ENCODE assay signal across 8 cellular contexts in genomic region chr6:41071923-41072835, GRCh38. TPM values are rescaled to one million over a fixed set of nuclear protein-coding genes. Genes with fewer than 3 reads are reported as not detected.
DNase-seq lines count a peak whose midpoint lies in the region; TF ChIP-seq lines count a peak whose summit lies in the region.

TSS of gene OARD1 (minus strand) at chr6:41072356. CDS start at chr6:41071634, 722 bp downstream.

- H3K27ac ChIP-seq in MM.1S (ENCODE audit: low read length) (peak within 1 kb of the TSS; percentile 99), neural cell (ENCODE audit: low read length) (peak within 1 kb of the TSS; percentile 95), stomach smooth muscle (ENCODE audit: low read length) (peak within 1 kb of the TSS; percentile 99)

- H3K4me3 ChIP-seq in HAP-1, result peak within 1 kb of the TSS; percentile 81
- peak within 1 kb of the TSS; percentile 95 for H3K4me3 ChIP-seq in MM.1S (ENCODE audit: low read length)
- H3K4me3 ChIP-seq in fibroblast of villous mesenchyme (ENCODE audit: low read depth, low read length), result peak within 1 kb of the TSS; percentile 88
- H3K4me3 ChIP-seq in neural cell (ENCODE audit: low read length), result peak within 1 kb of the TSS; percentile 89
- H3K4me3 ChIP-seq in stomach smooth muscle (ENCODE audit: low read length in 2 of 2), result peak within 1 kb of the TSS; percentile 88 to 96

- H3F3A ChIP-seq in MM.1S (ENCODE audit: insufficient read depth, low read length), result peaks cover 23% of the 10 kb centered on the region
- peaks cover 4% of the 10 kb centered on the region for H3F3A ChIP-seq in neural cell (ENCODE audit: insufficient read depth, low read length, poor library complexity, severe bottlenecking)

- peak; percentile 95 to 99 for DNase-seq in HAP-1 (ENCODE audit: low spot score in 2 of 2)
- DNase-seq in MM.1S, result peak; percentile 98
- peak; percentile 87 for DNase-seq in SIG-M5 (lab: John Stamatoyannopoulos, UW)
- DNase-seq in activated gamma-delta T cell (lab: John Stamatoyannopoulos, UW), result peak; percentile 98
- peak; percentile 85 for DNase-seq in fibroblast of villous mesenchyme (ENCODE audit: low read depth)

- H3K79me2 ChIP-seq in MM.1S (ENCODE audit: low read length) (peaks cover 49% of the 10 kb centered on the region), neural cell (replicated peaks; ENCODE audit: insufficient read depth, low read length) (peaks cover 33% of the 10 kb centered on the region)

- peak; percentile 57 for TF ChIP-seq RAD21 in neural cell (conservative IDR thresholded peaks at IDR 0.05)

- no peaks in the 10 kb centered on the region for H3K9me2 ChIP-seq in MM.1S (replicated peaks; ENCODE audit: insufficient read depth, low read length)
- no peaks in the 10 kb centered on the region for H3K9me2 ChIP-seq in neural cell (ENCODE audit: insufficient read depth, low read length)

- H3K9ac ChIP-seq in ES-I3 (ENCODE audit: low read depth, low read length) (peak within 1 kb of the TSS; percentile 74), MM.1S (ENCODE audit: low read length) (peak within 1 kb of the TSS; percentile 99), neural cell (ENCODE audit: low read length) (peak within 1 kb of the TSS; percentile 98), stomach smooth muscle (ENCODE audit: low read length in 2 of 2) (peak within 1 kb of the TSS; percentile 98)

- H3K36me3 ChIP-seq in ES-I3 (ENCODE audit: insufficient read depth, low read length), result no peaks in the 10 kb centered on the region
- H3K36me3 ChIP-seq in HAP-1 (replicated peaks), result peaks cover 13% of the 10 kb centered on the region; the same call in 1 of the 2 replicates
- no peaks in the 10 kb centered on the region for H3K36me3 ChIP-seq in MM.1S (replicated peaks; ENCODE audit: insufficient read depth, low read length)
- no peaks in the 10 kb centered on the region for H3K36me3 ChIP-seq in neural cell (ENCODE audit: insufficient read depth, low read length)
- peaks cover 12 to 17% of the 10 kb centered on the region in 2 donors for H3K36me3 ChIP-seq in stomach smooth muscle (ENCODE audit: control insufficient read depth in 2 of 2, insufficient read depth in 2 of 2, low read length in 2 of 2)

- in situ Hi-C loops in HAP-1 (cut with MboI; ENCODE audit: low sequenced_read_pairs), result no loop called here

- peak; percentile 31 for TF ChIP-seq EP300 in neural cell (conservative IDR thresholded peaks at IDR 0.05; ENCODE audit: poor library complexity, severe bottlenecking)

- H3K27me3 ChIP-seq in HAP-1 (ENCODE audit: low read depth) (no peaks in the 10 kb centered on the region), MM.1S (replicated peaks; ENCODE audit: insufficient read depth, low read length) (no peaks in the 10 kb centered on the region), neural cell (ENCODE audit: insufficient read depth, low read depth, low read length) (no peaks in the 10 kb centered on the region), stomach smooth muscle (ENCODE audit: control insufficient read depth in 1 of 2, insufficient read depth in 2 of 2, low read length in 2 of 2) (no peaks in the 10 kb centered on the region)

- peaks cover 7% of the 10 kb centered on the region for H3K4me1 ChIP-seq in ES-I3 (ENCODE audit: insufficient read depth, low read length)
- H3K4me1 ChIP-seq in HAP-1, result peaks cover 25% of the 10 kb centered on the region
- H3K4me1 ChIP-seq in MM.1S (ENCODE audit: low read length), result no peaks in the 10 kb centered on the region
- peaks cover 16% of the 10 kb centered on the region for H3K4me1 ChIP-seq in stomach smooth muscle (ENCODE audit: control insufficient read depth, insufficient read depth, low read length)

- H3K4me2 ChIP-seq in MM.1S (ENCODE audit: low read depth, low read length) (peak within 1 kb of the TSS; percentile 76), neural cell (ENCODE audit: low read length) (peak within 1 kb of the TSS; percentile 50)

- H2AFZ ChIP-seq in MM.1S (ENCODE audit: low read length) (peak within 1 kb of the TSS; percentile 84), neural cell (ENCODE audit: low read depth, low read length) (peak within 1 kb of the TSS; percentile 73)

- TF ChIP-seq CTCF in MM.1S (IDR thresholded peaks at IDR 0.05; ENCODE audit: low read length) (no peak), fibroblast of villous mesenchyme (IDR thresholded peaks at IDR 0.05; ENCODE audit: insufficient read depth, low read depth, low read length) (no peak), neural cell (IDR thresholded peaks at IDR 0.05; ENCODE audit: poor library complexity, severe bottlenecking) (peak; percentile 60)

- H3K9me3 ChIP-seq in ES-I3 (ENCODE audit: control insufficient read depth, insufficient read depth, low read length) (no peaks in the 10 kb centered on the region), HAP-1 (no peaks in the 10 kb centered on the region), MM.1S (replicated peaks; ENCODE audit: insufficient read depth, low read length) (no peaks in the 10 kb centered on the region), neural cell (ENCODE audit: low read length) (no peaks in the 10 kb centered on the region), stomach smooth muscle (ENCODE audit: control insufficient read depth in 2 of 2, low read length in 2 of 2) (no peaks in the 10 kb centered on the region)

- H4K20me1 ChIP-seq in MM.1S (ENCODE audit: insufficient read depth, low read length), result no peaks in the 10 kb centered on the region
- no peaks in the 10 kb centered on the region for H4K20me1 ChIP-seq in neural cell (ENCODE audit: insufficient read depth)

TF ChIP-seq in neural cell, 6 proteins besides CTCF, POLR2A, EP300 and RAD21:
- TF ChIP-seq POLR2AphosphoS5 (IDR thresholded peaks at IDR 0.05), result peak; percentile 58
- TF ChIP-seq SMC3 (conservative IDR thresholded peaks at IDR 0.05; ENCODE audit: poor library complexity), result peak; percentile 62
- peak; percentile 81 for TF ChIP-seq MXI1 (conservative IDR thresholded peaks at IDR 0.05; ENCODE audit: poor library complexity, severe bottlenecking)
- peak; percentile 52 for TF ChIP-seq REST (IDR thresholded peaks at IDR 0.05; ENCODE audit: borderline replicate concordance)
- no peak for TF ChIP-seq EZH2 (IDR thresholded peaks at IDR 0.05; ENCODE audit: borderline replicate concordance, insufficient read depth, low read length, poor library complexity, severe bottlenecking)
- TF ChIP-seq TAF1 (IDR thresholded peaks at IDR 0.05; ENCODE audit: low read depth), result no peak

RNA-seq across cellular contexts. Expression of gene OARD1, which starts in this region (rescaled TPM):
- total RNA-seq in fibroblast of villous mesenchyme, result 3.2 and 4.7 TPM in 2 replicates
- 38.7 and 41.7 TPM in 2 replicates for polyA plus RNA-seq in neural cell
- polyA minus RNA-seq in neural cell, result 24.3 and 28.2 TPM in 2 replicates

Comparison
In these comparisons a context has a peak if more than half of its experiments do, and no peak if none do; other contexts are left out.
1. Peak in every context shown above with its lines: DNase-seq, H3K4me3 ChIP-seq and H3K27ac ChIP-seq.